In genomic region chr20:58447733-58448391, GRCh38 we compare ENCODE assay signal across 1 cellular context.
TF ChIP-seq lines count a peak whose summit lies in the region.

No MANE protein-coding gene starts in this region.

TF ChIP-seq in HepG2, 621 proteins besides CTCF, POLR2A, EP300 and RAD21 (continued from another document and continues in another):
- no peak for TF ChIP-seq BATF2 (CRISPR knock-in tag; IDR thresholded peaks at IDR 0.05)
- TF ChIP-seq PRMT3 (CRISPR knock-in tag; IDR thresholded peaks at IDR 0.05; ENCODE audit: borderline replicate concordance, low read depth), result no peak
- TF ChIP-seq, protein P1, sequence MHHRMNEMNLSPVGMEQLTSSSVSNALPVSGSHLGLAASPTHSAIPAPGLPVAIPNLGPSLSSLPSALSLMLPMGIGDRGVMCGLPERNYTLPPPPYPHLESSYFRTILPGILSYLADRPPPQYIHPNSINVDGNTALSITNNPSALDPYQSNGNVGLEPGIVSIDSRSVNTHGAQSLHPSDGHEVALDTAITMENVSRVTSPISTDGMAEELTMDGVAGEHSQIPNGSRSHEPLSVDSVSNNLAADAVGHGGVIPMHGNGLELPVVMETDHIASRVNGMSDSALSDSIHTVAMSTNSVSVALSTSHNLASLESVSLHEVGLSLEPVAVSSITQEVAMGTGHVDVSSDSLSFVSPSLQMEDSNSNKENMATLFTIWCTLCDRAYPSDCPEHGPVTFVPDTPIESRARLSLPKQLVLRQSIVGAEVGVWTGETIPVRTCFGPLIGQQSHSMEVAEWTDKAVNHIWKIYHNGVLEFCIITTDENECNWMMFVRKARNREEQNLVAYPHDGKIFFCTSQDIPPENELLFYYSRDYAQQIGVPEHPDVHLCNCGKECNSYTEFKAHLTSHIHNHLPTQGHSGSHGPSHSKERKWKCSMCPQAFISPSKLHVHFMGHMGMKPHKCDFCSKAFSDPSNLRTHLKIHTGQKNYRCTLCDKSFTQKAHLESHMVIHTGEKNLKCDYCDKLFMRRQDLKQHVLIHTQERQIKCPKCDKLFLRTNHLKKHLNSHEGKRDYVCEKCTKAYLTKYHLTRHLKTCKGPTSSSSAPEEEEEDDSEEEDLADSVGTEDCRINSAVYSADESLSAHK (CRISPR knock-in tag; IDR thresholded peaks at IDR 0.05; ENCODE audit: borderline replicate concordance), result no peak
- TF ChIP-seq ZNF558 (CRISPR knock-in tag; IDR thresholded peaks at IDR 0.05; ENCODE audit: borderline replicate concordance), result no peak
- TF ChIP-seq, protein P2, sequence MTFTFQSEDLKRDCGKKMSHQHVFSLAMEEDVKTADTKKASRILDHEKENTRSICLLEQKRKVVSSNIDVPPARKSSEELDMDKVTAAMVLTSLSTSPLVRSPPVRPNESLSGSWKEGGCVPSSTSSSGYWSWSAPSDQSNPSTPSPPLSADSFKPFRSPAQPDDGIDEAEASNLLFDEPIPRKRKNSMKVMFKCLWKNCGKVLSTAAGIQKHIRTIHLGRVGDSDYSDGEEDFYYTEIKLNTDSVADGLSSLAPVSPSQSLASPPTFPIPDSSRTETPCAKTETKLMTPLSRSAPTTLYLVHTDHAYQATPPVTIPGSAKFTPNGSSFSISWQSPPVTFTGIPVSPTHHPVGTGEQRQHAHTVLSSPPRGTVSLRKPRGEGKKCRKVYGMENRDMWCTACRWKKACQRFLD (CRISPR knock-in tag; IDR thresholded peaks at IDR 0.05; ENCODE audit: borderline replicate concordance), result no peak
- TF ChIP-seq SIX1 (CRISPR knock-in tag; IDR thresholded peaks at IDR 0.05; ENCODE audit: borderline replicate concordance), result no peak
- TF ChIP-seq KLF9 (CRISPR knock-in tag; IDR thresholded peaks at IDR 0.05; ENCODE audit: low read depth), result no peak
- no peak for TF ChIP-seq FIP1L1 (IDR thresholded peaks at IDR 0.05; ENCODE audit: borderline replicate concordance, insufficient read depth, low read depth, low read length)
- no peak for TF ChIP-seq ZBTB4 (CRISPR knock-in tag; IDR thresholded peaks at IDR 0.05; ENCODE audit: borderline replicate concordance)
- no peak for TF ChIP-seq MEIS2 (CRISPR knock-in tag; IDR thresholded peaks at IDR 0.05)
- no peak for TF ChIP-seq ZNF503 (CRISPR knock-in tag; IDR thresholded peaks at IDR 0.05)
- no peak for TF ChIP-seq IRX3 (CRISPR knock-in tag; IDR thresholded peaks at IDR 0.05; ENCODE audit: borderline replicate concordance, low read depth)
- no peak for TF ChIP-seq ZNF136 (CRISPR knock-in tag; IDR thresholded peaks at IDR 0.05; ENCODE audit: low read depth)
- no peak for TF ChIP-seq ZC3H13 (CRISPR knock-in tag; IDR thresholded peaks at IDR 0.05)
- TF ChIP-seq GLI4 (CRISPR knock-in tag; IDR thresholded peaks at IDR 0.05; ENCODE audit: borderline replicate concordance), result no peak
- TF ChIP-seq ZNF777 (CRISPR knock-in tag; IDR thresholded peaks at IDR 0.05), result no peak
- peak; percentile 65; the same call in 1 of the 2 replicates for TF ChIP-seq ZNF557 (CRISPR knock-in tag; IDR thresholded peaks at IDR 0.05)
- TF ChIP-seq, protein P3, sequence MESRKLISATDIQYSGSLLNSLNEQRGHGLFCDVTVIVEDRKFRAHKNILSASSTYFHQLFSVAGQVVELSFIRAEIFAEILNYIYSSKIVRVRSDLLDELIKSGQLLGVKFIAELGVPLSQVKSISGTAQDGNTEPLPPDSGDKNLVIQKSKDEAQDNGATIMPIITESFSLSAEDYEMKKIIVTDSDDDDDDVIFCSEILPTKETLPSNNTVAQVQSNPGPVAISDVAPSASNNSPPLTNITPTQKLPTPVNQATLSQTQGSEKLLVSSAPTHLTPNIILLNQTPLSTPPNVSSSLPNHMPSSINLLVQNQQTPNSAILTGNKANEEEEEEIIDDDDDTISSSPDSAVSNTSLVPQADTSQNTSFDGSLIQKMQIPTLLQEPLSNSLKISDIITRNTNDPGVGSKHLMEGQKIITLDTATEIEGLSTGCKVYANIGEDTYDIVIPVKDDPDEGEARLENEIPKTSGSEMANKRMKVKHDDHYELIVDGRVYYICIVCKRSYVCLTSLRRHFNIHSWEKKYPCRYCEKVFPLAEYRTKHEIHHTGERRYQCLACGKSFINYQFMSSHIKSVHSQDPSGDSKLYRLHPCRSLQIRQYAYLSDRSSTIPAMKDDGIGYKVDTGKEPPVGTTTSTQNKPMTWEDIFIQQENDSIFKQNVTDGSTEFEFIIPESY (CRISPR knock-in tag; IDR thresholded peaks at IDR 0.05), result no peak
- no peak for TF ChIP-seq MBD4 (IDR thresholded peaks at IDR 0.05; ENCODE audit: borderline replicate concordance, low read length)
- no peak for TF ChIP-seq ZNF512 (CRISPR knock-in tag; IDR thresholded peaks at IDR 0.05)
- TF ChIP-seq DPF2 (CRISPR knock-in tag; IDR thresholded peaks at IDR 0.05; ENCODE audit: borderline replicate concordance, low read depth), result no peak
- TF ChIP-seq TGIF2 (CRISPR knock-in tag; IDR thresholded peaks at IDR 0.05), result no peak
- no peak for TF ChIP-seq ZNF75D (CRISPR knock-in tag; IDR thresholded peaks at IDR 0.05; ENCODE audit: borderline replicate concordance)
- TF ChIP-seq MATR3 (CRISPR knock-in tag; IDR thresholded peaks at IDR 0.05), result no peak
- no peak for TF ChIP-seq ZNF737 (CRISPR knock-in tag; IDR thresholded peaks at IDR 0.05; ENCODE audit: borderline replicate concordance)
- no peak for TF ChIP-seq ZNF329 (CRISPR knock-in tag; IDR thresholded peaks at IDR 0.05; ENCODE audit: low read depth)
- TF ChIP-seq, protein P4, sequence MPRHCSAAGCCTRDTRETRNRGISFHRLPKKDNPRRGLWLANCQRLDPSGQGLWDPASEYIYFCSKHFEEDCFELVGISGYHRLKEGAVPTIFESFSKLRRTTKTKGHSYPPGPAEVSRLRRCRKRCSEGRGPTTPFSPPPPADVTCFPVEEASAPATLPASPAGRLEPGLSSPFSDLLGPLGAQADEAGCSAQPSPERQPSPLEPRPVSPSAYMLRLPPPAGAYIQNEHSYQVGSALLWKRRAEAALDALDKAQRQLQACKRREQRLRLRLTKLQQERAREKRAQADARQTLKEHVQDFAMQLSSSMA (CRISPR knock-in tag; IDR thresholded peaks at IDR 0.05), result no peak
- no peak for TF ChIP-seq ZNF326 (CRISPR knock-in tag; IDR thresholded peaks at IDR 0.05; ENCODE audit: borderline replicate concordance)
- no peak for TF ChIP-seq ZBTB42 (CRISPR knock-in tag; IDR thresholded peaks at IDR 0.05)
- TF ChIP-seq BORCS8-MEF2B (CRISPR knock-in tag; IDR thresholded peaks at IDR 0.05), result no peak
- TF ChIP-seq, protein P5, sequence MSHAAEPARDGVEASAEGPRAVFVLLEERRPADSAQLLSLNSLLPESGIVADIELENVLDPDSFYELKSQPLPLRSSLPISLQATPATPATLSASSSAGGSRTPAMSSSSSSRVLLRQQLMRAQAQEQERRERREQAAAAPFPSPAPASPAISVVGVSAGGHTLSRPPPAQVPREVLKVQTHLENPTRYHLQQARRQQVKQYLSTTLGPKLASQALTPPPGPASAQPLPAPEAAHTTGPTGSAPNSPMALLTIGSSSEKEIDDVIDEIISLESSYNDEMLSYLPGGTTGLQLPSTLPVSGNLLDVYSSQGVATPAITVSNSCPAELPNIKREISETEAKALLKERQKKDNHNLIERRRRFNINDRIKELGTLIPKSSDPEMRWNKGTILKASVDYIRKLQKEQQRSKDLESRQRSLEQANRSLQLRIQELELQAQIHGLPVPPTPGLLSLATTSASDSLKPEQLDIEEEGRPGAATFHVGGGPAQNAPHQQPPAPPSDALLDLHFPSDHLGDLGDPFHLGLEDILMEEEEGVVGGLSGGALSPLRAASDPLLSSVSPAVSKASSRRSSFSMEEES (CRISPR knock-in tag; IDR thresholded peaks at IDR 0.05), result 0 out of 2 replicates have a peak, but pooled peaks have one; percentile 41
- 0 out of 2 replicates have a peak, but pooled peaks have one; percentile 19 for TF ChIP-seq TFDP1 (CRISPR knock-in tag; IDR thresholded peaks at IDR 0.05; ENCODE audit: borderline replicate concordance)
- 0 out of 2 replicates have a peak, but pooled peaks have one; percentile 58 for TF ChIP-seq HOXA5 (CRISPR knock-in tag; IDR thresholded peaks at IDR 0.05)
- no peak for TF ChIP-seq ZNF644 (CRISPR knock-in tag; IDR thresholded peaks at IDR 0.05; ENCODE audit: low read depth)
- no peak for TF ChIP-seq TFDP2 (CRISPR knock-in tag; IDR thresholded peaks at IDR 0.05)
- no peak for TF ChIP-seq TFAP4 (IDR thresholded peaks at IDR 0.05; ENCODE audit: borderline replicate concordance, low read depth)
- TF ChIP-seq ZNF550 (CRISPR knock-in tag; IDR thresholded peaks at IDR 0.05; ENCODE audit: borderline replicate concordance), result no peak
- TF ChIP-seq ZEB1 (IDR thresholded peaks at IDR 0.05; ENCODE audit: insufficient replicate concordance, low read depth), result no peak
- no peak for TF ChIP-seq NAIF1 (CRISPR knock-in tag; IDR thresholded peaks at IDR 0.05; ENCODE audit: borderline replicate concordance)
- TF ChIP-seq STAG1 (CRISPR knock-in tag; IDR thresholded peaks at IDR 0.05), result peak; percentile 95
- no peak; the same call in 1 of the 2 replicates for TF ChIP-seq ZBTB7B (CRISPR knock-in tag; IDR thresholded peaks at IDR 0.05)
- TF ChIP-seq ZNF556 (CRISPR knock-in tag; IDR thresholded peaks at IDR 0.05; ENCODE audit: borderline replicate concordance), result no peak
